22 cellular contexts compared by ENCODE assay signal in genomic region chr1:205434738-205435137, GRCh38. TPM values are rescaled to one million over a fixed set of nuclear protein-coding genes. Genes with fewer than 3 reads are reported as not detected.
DNase-seq lines count a peak whose midpoint lies in the region; ATAC-seq, FAIRE-seq and TF ChIP-seq lines count a peak whose summit lies in the region.
"Had no signal": no experiment of that assay in that cellular context is flagged by ENCODE, and none has a peak within 500 bp of the region (broad histone marks: within the 10 kb centered on the region; RNA-seq: fewer than 3 reads in every experiment).

No MANE protein-coding gene starts in this region.

- FAIRE-seq in D721Med (lab: Jason Lieb, UNC), result no peak

- peak overlapping the region; percentile 21 for H3K4me2 ChIP-seq in hepatocyte

- H2AFZ ChIP-seq in hepatocyte, result no peak overlapping the region

- H3K4me3 ChIP-seq in hepatocyte (no peak overlapping the region), MG63 (no peak overlapping the region)
- H3K4me3 ChIP-seq: ascending aorta, SJSA1 had no signal

- peaks cover 11% of the 10 kb centered on the region for H3K4me1 ChIP-seq in hepatocyte (ENCODE audit: insufficient read depth)
- H3K4me1 ChIP-seq: SJSA1 had no signal

- H3K27me3 ChIP-seq in hepatocyte, result peaks cover 40% of the 10 kb centered on the region
- H3K27me3 ChIP-seq in MG63, result peaks cover 13% of the 10 kb centered on the region
- H3K27me3 ChIP-seq: ascending aorta had no signal

- no peaks in the 10 kb centered on the region for H4K20me1 ChIP-seq in hepatocyte (ENCODE audit: insufficient read depth, poor library complexity, severe bottlenecking)

- H3K9me2 ChIP-seq in hepatocyte (replicated peaks; ENCODE audit: insufficient read depth), result no peaks in the 10 kb centered on the region

- no peaks in the 10 kb centered on the region for H3K79me2 ChIP-seq in hepatocyte

- no peaks in the 10 kb centered on the region for H3K9me3 ChIP-seq in hepatocyte (ENCODE audit: low read depth)
- H3K9me3 ChIP-seq in MG63, result no peaks in the 10 kb centered on the region
- H3K9me3 ChIP-seq: ascending aorta, SJSA1 had no signal

- 26% methylated on average over 6 of the region's 6 CpGs for WGBS in hepatocyte (ENCODE audit: low lambda C conversion rate, missing lambda C conversion rate)

- DNase-seq in DMS153 (lab: John Stamatoyannopoulos, UW), result peak; percentile 79
- DNase-seq in NCI-H1417 (lab: John Stamatoyannopoulos, UW), result peak; percentile 61 to 93 (median 68)
- peak; percentile 58 for DNase-seq in NCI-H774 (lab: John Stamatoyannopoulos, UW)
- no peak for DNase-seq in hepatocyte (ENCODE audit: low spot score)
- no peak for DNase-seq in D721Med (ENCODE audit: insufficient read length, low spot score)
- no peak for DNase-seq in MG63
- DNase-seq in anterior cingulate cortex (lab: John Stamatoyannopoulos, UW), result no peak
- DNase-seq: activated B cell treated with CpG ODN at 0.5 μM for 24 hours; activated CD4-positive, alpha-beta memory T cell treated with anti-CD3 and anti-CD28 coated beads, Interleukin-2, amount 10 ng/mL, durations not matched to agents 7 days and 5 days; activated naive CD4-positive, alpha-beta T cell treated with anti-CD3 and anti-CD28 coated beads for 36 hours; activated T-cell treated with anti-CD3 and anti-CD28 coated beads, Interleukin-2, amount 50 U/mL, for 1 hour; CD4-positive, alpha-beta T cell; DND-41; effector memory CD4-positive, alpha-beta T cell; NCI-H524 treated with DMSO at 0.1 percent for 48 hours had no signal

- TF ChIP-seq CTCF in hepatocyte (IDR thresholded peaks at IDR 0.05; ENCODE audit: poor library complexity) (no peak), D721Med (IDR thresholded peaks at IDR 0.05; ENCODE audit: insufficient read depth, missing control alignments) (no peak)

- no peak overlapping the region for H3K27ac ChIP-seq in hepatocyte
- H3K27ac ChIP-seq: ascending aorta, SJSA1 had no signal

- H3K36me3 ChIP-seq in hepatocyte (replicated peaks; ENCODE audit: insufficient read depth, low read depth) (no peaks in the 10 kb centered on the region), MG63 (no peaks in the 10 kb centered on the region)
- H3K36me3 ChIP-seq: ascending aorta, SJSA1 had no signal

- no peak for ATAC-seq in HG03565 (IDR thresholded peaks at IDR 0.05; ENCODE audit: unreplicated experiment)
- ATAC-seq: left lobe of liver, Panc1 had no signal

RNA-seq across cellular contexts. Expression of gene LEMD1, which starts 12.9 kb away (rescaled TPM):
- total RNA-seq in hepatocyte, result 2.4 TPM in 1 of 2 replicates, not detected in the other
- polyA plus RNA-seq in hepatocyte, result 0.35 and 2.6 TPM in 2 replicates
- total RNA-seq in MG63 (2014; rRNA removed; shearing (Covaris generic); ENCODE audit: low replicate concordance), result not detected in 2 replicates
- total RNA-seq: activated B cell treated with CpG ODN at 0.5 μM for 24 hours; ascending aorta; CD4-positive, alpha-beta T cell; left lobe of liver; SJSA1 had no signal
- polyA plus RNA-seq: AG04450, IgD-negative memory B cell had no signal

RNA-seq across cellular contexts. Expression of gene BLACAT1, which starts 21.1 kb away (rescaled TPM):
- total RNA-seq in hepatocyte, result 0.40 and 0.48 TPM in 2 replicates
- 0.35 and 0.58 TPM in 2 replicates for polyA plus RNA-seq in hepatocyte
- not detected in 2 replicates for total RNA-seq in MG63 (2014; rRNA removed; shearing (Covaris generic); ENCODE audit: low replicate concordance)
- total RNA-seq: ascending aorta; CD4-positive, alpha-beta T cell; SJSA1 had no signal
- polyA plus RNA-seq: IgD-negative memory B cell had no signal

Comparison
In these comparisons a context has a peak if more than half of its experiments do, and no peak if none do; other contexts are left out.
1. DNase-seq: peak in DMS153 (single experiment), NCI-H1417 (3 of 3) and NCI-H774 (single experiment); none in hepatocyte (single experiment), D721Med (single experiment), MG63 (single experiment) and anterior cingulate cortex (0 of 58).